In the genomic region with DNA sequence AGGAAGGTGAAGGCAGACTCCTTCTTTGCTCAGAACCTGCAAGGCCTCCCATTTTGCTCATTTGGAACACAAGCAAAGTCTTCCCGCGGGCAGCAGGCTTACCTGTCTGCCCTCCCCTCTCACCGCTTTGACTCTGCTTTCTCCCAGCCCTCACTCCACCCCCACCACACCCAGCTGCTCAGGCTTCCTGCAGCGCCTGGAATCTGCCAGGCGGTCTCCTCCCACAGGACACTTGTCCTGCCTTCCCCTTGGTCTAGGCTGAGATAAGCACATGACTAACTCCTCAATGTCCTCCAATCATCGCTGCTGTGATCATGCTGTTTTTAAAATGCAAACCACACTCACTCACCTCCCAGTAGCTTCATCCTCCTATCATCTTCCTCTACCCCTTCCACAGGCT, we compare ENCODE assay signal across 1 cellular context.
TF ChIP-seq lines count a peak whose summit lies in the region.

No MANE protein-coding gene starts in this region.

TF ChIP-seq in HCT116, 20 proteins besides CTCF, POLR2A, EP300 and RAD21 (continued from another document):
- TF ChIP-seq ZNF274 (IDR thresholded peaks at IDR 0.05; ENCODE audit: low read depth, low read length) (no peak), SIN3A (IDR thresholded peaks at IDR 0.05; ENCODE audit: low read depth) (no peak)
- TF ChIP-seq, protein P1, sequence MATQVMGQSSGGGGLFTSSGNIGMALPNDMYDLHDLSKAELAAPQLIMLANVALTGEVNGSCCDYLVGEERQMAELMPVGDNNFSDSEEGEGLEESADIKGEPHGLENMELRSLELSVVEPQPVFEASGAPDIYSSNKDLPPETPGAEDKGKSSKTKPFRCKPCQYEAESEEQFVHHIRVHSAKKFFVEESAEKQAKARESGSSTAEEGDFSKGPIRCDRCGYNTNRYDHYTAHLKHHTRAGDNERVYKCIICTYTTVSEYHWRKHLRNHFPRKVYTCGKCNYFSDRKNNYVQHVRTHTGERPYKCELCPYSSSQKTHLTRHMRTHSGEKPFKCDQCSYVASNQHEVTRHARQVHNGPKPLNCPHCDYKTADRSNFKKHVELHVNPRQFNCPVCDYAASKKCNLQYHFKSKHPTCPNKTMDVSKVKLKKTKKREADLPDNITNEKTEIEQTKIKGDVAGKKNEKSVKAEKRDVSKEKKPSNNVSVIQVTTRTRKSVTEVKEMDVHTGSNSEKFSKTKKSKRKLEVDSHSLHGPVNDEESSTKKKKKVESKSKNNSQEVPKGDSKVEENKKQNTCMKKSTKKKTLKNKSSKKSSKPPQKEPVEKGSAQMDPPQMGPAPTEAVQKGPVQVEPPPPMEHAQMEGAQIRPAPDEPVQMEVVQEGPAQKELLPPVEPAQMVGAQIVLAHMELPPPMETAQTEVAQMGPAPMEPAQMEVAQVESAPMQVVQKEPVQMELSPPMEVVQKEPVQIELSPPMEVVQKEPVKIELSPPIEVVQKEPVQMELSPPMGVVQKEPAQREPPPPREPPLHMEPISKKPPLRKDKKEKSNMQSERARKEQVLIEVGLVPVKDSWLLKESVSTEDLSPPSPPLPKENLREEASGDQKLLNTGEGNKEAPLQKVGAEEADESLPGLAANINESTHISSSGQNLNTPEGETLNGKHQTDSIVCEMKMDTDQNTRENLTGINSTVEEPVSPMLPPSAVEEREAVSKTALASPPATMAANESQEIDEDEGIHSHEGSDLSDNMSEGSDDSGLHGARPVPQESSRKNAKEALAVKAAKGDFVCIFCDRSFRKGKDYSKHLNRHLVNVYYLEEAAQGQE (IDR thresholded peaks at IDR 0.05; ENCODE audit: low read depth), result no peak
TF ChIP-seq in HCT116: peak in this region for 0.
